Comparison of ENCODE assay signal across 8 cellular contexts in the genomic region with DNA sequence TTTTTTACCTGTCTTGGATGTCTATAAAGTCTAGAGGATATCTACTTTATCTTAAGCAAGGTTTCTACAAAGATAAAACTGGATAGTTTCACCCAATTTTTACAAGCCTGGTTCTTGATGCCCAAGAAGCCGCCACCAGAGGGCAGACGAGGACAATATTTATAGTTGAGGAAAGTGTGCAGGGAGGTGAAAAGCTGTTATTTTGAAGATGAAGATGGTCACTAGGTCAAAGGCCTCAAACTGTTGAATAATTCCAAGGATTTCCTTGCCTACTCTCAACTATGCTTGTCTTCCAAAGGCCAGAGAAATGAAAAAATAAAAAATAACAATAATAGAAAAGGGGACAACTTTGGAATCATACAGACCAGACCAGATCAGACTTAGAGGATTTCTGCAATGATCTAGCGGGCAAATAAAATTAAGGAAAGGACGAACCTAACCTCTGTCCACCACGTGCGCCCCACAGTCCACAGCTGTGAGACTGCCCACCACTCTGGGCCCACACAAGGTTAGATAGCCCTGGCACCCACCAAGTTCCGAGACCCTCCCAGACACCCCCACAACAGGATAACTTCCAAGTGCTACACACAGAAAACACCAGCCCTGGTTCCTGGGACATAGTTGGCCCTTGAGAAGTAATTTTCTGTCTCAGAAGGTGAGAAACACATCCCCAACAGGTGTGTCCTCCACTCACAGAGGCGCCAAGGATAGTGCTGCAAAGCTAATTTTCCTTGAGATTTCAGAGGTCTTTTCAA. TPM values are rescaled to one million over a fixed set of nuclear protein-coding genes. Genes with fewer than 3 reads are reported as not detected.
DNase-seq lines count a peak whose midpoint lies in the region; ATAC-seq and TF ChIP-seq lines count a peak whose summit lies in the region.

No MANE protein-coding gene starts in this region.

- peaks cover 48% of the 10 kb centered on the region for H3K4me1 Mint-ChIP-seq in HFFc6 (ENCODE audit: low read depth)

- DNase-seq in GF-D8 (lab: John Stamatoyannopoulos, UW): peak; percentile 9
- DNase-seq in HFFc6: peak; percentile 45
- DNase-seq in NCI-H2196 treated with DMSO at 0.1 percent for 48 hours (lab: John Stamatoyannopoulos, UW; ENCODE audit: unreplicated experiment): peak; percentile 3
- DNase-seq in activated CD4-positive, alpha-beta T cell treated with anti-CD3 and anti-CD28 coated beads, Interleukin-2, amount 50 U/mL, for 48 hours: peak; percentile 83 to 87
- DNase-seq in effector CD4-positive, alpha-beta T cell: peak; percentile 66
- peak; percentile 46 for DNase-seq in middle frontal gyrus (ENCODE audit: extremely low spot score, low spot score)
- DNase-seq in stimulated activated CD8-positive, alpha-beta memory T cell treated with anti-CD3 and anti-CD28 coated beads, Interleukin-7, amount 100 ng/mL, for 1 hour (ENCODE audit: low read depth in 2 of 2): peak; percentile 39 to 56

- no peak for ATAC-seq in GM21360 (IDR thresholded peaks at IDR 0.05; ENCODE audit: unreplicated experiment)

- H3K9me3 Mint-ChIP-seq in HFFc6: no peaks in the 10 kb centered on the region

- no peaks in the 10 kb centered on the region for H3K36me3 Mint-ChIP-seq in HFFc6 (ENCODE audit: low read depth)

- no peak overlapping the region for H3K27ac Mint-ChIP-seq in HFFc6

- H3K27me3 Mint-ChIP-seq in HFFc6 (ENCODE audit: insufficient read depth): peaks cover 3% of the 10 kb centered on the region; the same call in 1 of the 2 replicates

- H3K4me3 Mint-ChIP-seq in HFFc6: no peak overlapping the region

- TF ChIP-seq CTCF in HFFc6 (IDR thresholded peaks at IDR 0.05): peak; percentile 93

RNA-seq across cellular contexts. Expression of gene PKD1L1, which starts 2.8 kb away (rescaled TPM):
- under 1 TPM in 2 of 6 experiments, not detected in 4; 0.03 to 0.14 TPM for total RNA-seq in HFFc6 (2021; fragmentation: NEBNext Ultra II Directional; extraction: Animal tissue kit (Norgen Biotek cat#: 25700))

RNA-seq across cellular contexts. Expression of gene HUS1, which starts 34.0 kb away (rescaled TPM):
- 10 to 100 TPM; 27.8 to 39.2 (median 34.6) TPM for total RNA-seq in HFFc6 (2021; fragmentation: NEBNext Ultra II Directional; extraction: Animal tissue kit (Norgen Biotek cat#: 25700))

Comparison
In these comparisons a context has a peak if more than half of its experiments do, and no peak if none do; other contexts are left out.
1. DNase-seq: peak in every context shown above with its lines; median percentile 85 in activated CD4-positive, alpha-beta T cell treated with anti-CD3 and anti-CD28 coated beads, Interleukin-2, amount 50 U/mL, for 48 hours; 66 in effector CD4-positive, alpha-beta T cell; 48 in stimulated activated CD8-positive, alpha-beta memory T cell treated with anti-CD3 and anti-CD28 coated beads, Interleukin-7, amount 100 ng/mL, for 1 hour; 46 in middle frontal gyrus; 45 in HFFc6; 9 in GF-D8; 3 in NCI-H2196 treated with DMSO at 0.1 percent for 48 hours.